In genomic region chr3:111737056-111737711, GRCh38 we compare ENCODE assay signal across 15 cellular contexts.
A peak's percentile ranks its signal among the peaks of the same experiment; 100 is the strongest.
DNase-seq lines count a peak whose midpoint lies in the region; ATAC-seq and TF ChIP-seq lines count a peak whose summit lies in the region.
"Had no signal": no experiment of that assay in that cellular context is flagged by ENCODE, and none has a peak within 500 bp of the region (broad histone marks: within the 10 kb centered on the region; RNA-seq: fewer than 3 reads in every experiment).

No MANE protein-coding gene starts in this region.

- CTCF ChIA-PET in WTC11 (lab: Charles Lee): interaction anchor here (1.2 kb wide), 1 partner anchor 123 kb away, joined by 3 read pairs; no protein-coding TSS in a partner anchor

- H3K9me3 Mint-ChIP-seq in immature natural killer cell (no peaks in the 10 kb centered on the region), WTC11 (no peaks in the 10 kb centered on the region)
- H3K9me3 Mint-ChIP-seq: brain; nephron progenitor cell; stimulated activated naive B cell treated with anti-CD40 and anti-IgM and Interleukin-4, amounts not matched to agents 10 μg/mL and 1 μg/mL and 100 μg/mL, for 72 hours had no signal

- H3K9me3 ChIP-seq in Karpas-422 (ENCODE audit: low read length) (no peaks in the 10 kb centered on the region), lower lobe of right lung (no peaks in the 10 kb centered on the region), subcutaneous abdominal adipose tissue (ENCODE audit: control insufficient read depth in 5 of 5, low read length in 5 of 5) (no peaks in the 10 kb centered on the region)

- no peaks in the 10 kb centered on the region for H3K27me3 ChIP-seq in Karpas-422 (ENCODE audit: low read length)
- H3K27me3 ChIP-seq in lower lobe of right lung (ENCODE audit: low read depth): no peaks in the 10 kb centered on the region
- no peaks in the 10 kb centered on the region for H3K27me3 ChIP-seq in subcutaneous abdominal adipose tissue (ENCODE audit: control insufficient read depth in 5 of 5, insufficient read depth in 4 of 5, low read length in 5 of 5)

- no peaks in the 10 kb centered on the region for H3K9me2 ChIP-seq in Karpas-422 (replicated peaks; ENCODE audit: insufficient read depth, low read length)

- intact Hi-C loops in lower lobe of right lung (cut with DNase I): no loop called here

- no peaks in the 10 kb centered on the region for H4K20me1 ChIP-seq in Karpas-422 (ENCODE audit: insufficient read depth, low read depth, low read length)

- no peaks in the 10 kb centered on the region for H3K27me3 Mint-ChIP-seq in immature natural killer cell (ENCODE audit: low read depth in 3 of 3)
- H3K27me3 Mint-ChIP-seq in WTC11 (ENCODE audit: low read depth): no peaks in the 10 kb centered on the region
- H3K27me3 Mint-ChIP-seq: stimulated activated naive B cell treated with anti-CD40 and anti-IgM and Interleukin-4, amounts not matched to agents 10 μg/mL and 1 μg/mL and 100 μg/mL, for 72 hours had no signal

- DNase-seq in Karpas-422: no peak
- DNase-seq in choroid plexus epithelial cell (ENCODE audit: low read depth): peak; percentile 33
- no peak for DNase-seq in lower lobe of right lung
- DNase-seq in NAMALWA (ENCODE audit: low spot score): no peak
- no peak for DNase-seq in immature natural killer cell
- DNase-seq in WTC11 (ENCODE audit: low spot score): no peak
- DNase-seq in AML-193 (lab: John Stamatoyannopoulos, UW): no peak
- DNase-seq: activated T-cell treated with anti-CD3 and anti-CD28 coated beads, Interleukin-2, amount 50 U/mL, for 72 hours; COR-L47; NCI-H1417 treated with DMSO at 0.1 percent for 48 hours; nephron progenitor cell; stimulated activated CD4-positive, alpha-beta T cell treated with anti-CD3 and anti-CD28 coated beads, Interleukin-2, amount 100 ng/mL, for 24 hours; stimulated activated naive B cell treated with anti-CD40 and anti-IgM and Interleukin-4, amounts not matched to agents 10 μg/mL and 1 μg/mL and 100 μg/mL, for 72 hours had no signal

- no peaks in the 10 kb centered on the region for H3K79me2 ChIP-seq in Karpas-422 (ENCODE audit: low read length)

- ATAC-seq in lower lobe of right lung (no peak), WTC11 (no peak)
- ATAC-seq: activated T-cell treated with anti-CD3 and anti-CD28 coated beads, Interleukin-2, amount 50 U/mL, for 72 hours; stimulated activated naive B cell treated with anti-CD40 and anti-IgM and Interleukin-4, amounts not matched to agents 10 μg/mL and 1 μg/mL and 100 μg/mL, for 72 hours had no signal

- H3K4me1 ChIP-seq in Karpas-422 (ENCODE audit: low read length): peaks cover 99% of the 10 kb centered on the region
- H3K4me1 ChIP-seq in lower lobe of right lung: no peaks in the 10 kb centered on the region
- peaks cover 3 to 36% (median 34%) of the 10 kb centered on the region in 5 donors for H3K4me1 ChIP-seq in subcutaneous abdominal adipose tissue (ENCODE audit: control insufficient read depth in 5 of 5, insufficient read depth in 5 of 5, low read length in 5 of 5)

- peaks cover 22 to 28% of the 10 kb centered on the region in 2 donors for H3K4me1 Mint-ChIP-seq in immature natural killer cell
- no peaks in the 10 kb centered on the region for H3K4me1 Mint-ChIP-seq in WTC11
- H3K4me1 Mint-ChIP-seq: stimulated activated naive B cell treated with anti-CD40 and anti-IgM and Interleukin-4, amounts not matched to agents 10 μg/mL and 1 μg/mL and 100 μg/mL, for 72 hours had no signal

- peak overlapping the region; percentile 58 for H3K4me2 ChIP-seq in Karpas-422 (ENCODE audit: low read depth, low read length, poor library complexity, severe bottlenecking)

- peak overlapping the region; percentile 92 for H3K27ac ChIP-seq in Karpas-422 (ENCODE audit: low read length)
- H3K27ac ChIP-seq in lower lobe of right lung: peak overlapping the region; percentile 38
- peak overlapping the region; percentile 39 for H3K27ac ChIP-seq in subcutaneous abdominal adipose tissue (ENCODE audit: low read depth, low read length)

- H2AFZ ChIP-seq in Karpas-422 (ENCODE audit: low read length): no peak overlapping the region

- POLR2A ChIA-PET in WTC11 (lab: Charles Lee): no interaction called here

- H3K4me3 ChIP-seq in Karpas-422 (ENCODE audit: low read length) (no peak overlapping the region), choroid plexus epithelial cell (ENCODE audit: low read depth, low read length) (no peak overlapping the region), lower lobe of right lung (no peak overlapping the region), subcutaneous abdominal adipose tissue (ENCODE audit: low read depth in 1 of 5, low read length in 5 of 5) (no peak overlapping the region)

- peak overlapping the region; percentile 75; the same call in 1 of the 2 replicates for H3K9ac ChIP-seq in Karpas-422 (ENCODE audit: low read length)
- no peak overlapping the region for H3K9ac ChIP-seq in subcutaneous abdominal adipose tissue (ENCODE audit: low read length in 5 of 5)

- H3K27ac Mint-ChIP-seq in immature natural killer cell (peak overlapping the region in 2 of 6 donors; percentile 12 to 31), WTC11 (no peak overlapping the region)
- H3K27ac Mint-ChIP-seq: activated T-cell treated with anti-CD3 and anti-CD28 coated beads, Interleukin-2, amount 50 U/mL, for 72 hours; stimulated activated naive B cell treated with anti-CD40 and anti-IgM and Interleukin-4, amounts not matched to agents 10 μg/mL and 1 μg/mL and 100 μg/mL, for 72 hours had no signal

- H3K36me3 Mint-ChIP-seq in immature natural killer cell (peaks cover 4 to 26% (median 23%) of the 10 kb centered on the region in 3 donors), WTC11 (no peaks in the 10 kb centered on the region)

- TF ChIP-seq CTCF in choroid plexus epithelial cell (conservative IDR thresholded peaks at IDR 0.05; ENCODE audit: low read depth, low read length) (no peak), lower lobe of right lung (IDR thresholded peaks at IDR 0.05) (no peak), WTC11 (IDR thresholded peaks at IDR 0.05) (no peak)

- no peaks in the 10 kb centered on the region for H3K36me3 ChIP-seq in Karpas-422 (ENCODE audit: insufficient read depth, low read length)
- H3K36me3 ChIP-seq in lower lobe of right lung: no peaks in the 10 kb centered on the region
- H3K36me3 ChIP-seq in subcutaneous abdominal adipose tissue (ENCODE audit: control insufficient read depth in 5 of 5, insufficient read depth in 5 of 5, low read length in 5 of 5): no peaks in the 10 kb centered on the region

- peak overlapping the region in 1 of 5 donors; percentile 23 for H3K4me3 Mint-ChIP-seq in immature natural killer cell
- no peak overlapping the region for H3K4me3 Mint-ChIP-seq in WTC11
- H3K4me3 Mint-ChIP-seq: activated T-cell treated with anti-CD3 and anti-CD28 coated beads, Interleukin-2, amount 50 U/mL, for 72 hours; nephron progenitor cell; stimulated activated naive B cell treated with anti-CD40 and anti-IgM and Interleukin-4, amounts not matched to agents 10 μg/mL and 1 μg/mL and 100 μg/mL, for 72 hours had no signal

TF ChIP-seq in WTC11, 78 proteins besides CTCF, POLR2A, EP300 and RAD21 (continues in another document):
- TF ChIP-seq E2F1 (CRISPR knock-in tag; IDR thresholded peaks at IDR 0.05) (no peak), ATF3 (CRISPR knock-in tag; conservative IDR thresholded peaks at IDR 0.05) (no peak), ERG (CRISPR knock-in tag; IDR thresholded peaks at IDR 0.05) (no peak), CBFB (CRISPR knock-in tag; IDR thresholded peaks at IDR 0.05; ENCODE audit: low read depth) (no peak), SMAD4 (CRISPR knock-in tag; IDR thresholded peaks at IDR 0.05) (no peak), ZNF317 (CRISPR knock-in tag; IDR thresholded peaks at IDR 0.05; ENCODE audit: borderline replicate concordance, low read depth) (no peak), HMGXB4 (CRISPR knock-in tag; IDR thresholded peaks at IDR 0.05) (no peak)

Comparison
In these comparisons a context has a peak if more than half of its experiments do, and no peak if none do; other contexts are left out.
1. H3K27ac ChIP-seq: peak in every context shown above with its lines; median percentile 92 in Karpas-422; 39 in subcutaneous abdominal adipose tissue; 38 in lower lobe of right lung.